1 cellular context compared by ENCODE assay signal in the genomic region with DNA sequence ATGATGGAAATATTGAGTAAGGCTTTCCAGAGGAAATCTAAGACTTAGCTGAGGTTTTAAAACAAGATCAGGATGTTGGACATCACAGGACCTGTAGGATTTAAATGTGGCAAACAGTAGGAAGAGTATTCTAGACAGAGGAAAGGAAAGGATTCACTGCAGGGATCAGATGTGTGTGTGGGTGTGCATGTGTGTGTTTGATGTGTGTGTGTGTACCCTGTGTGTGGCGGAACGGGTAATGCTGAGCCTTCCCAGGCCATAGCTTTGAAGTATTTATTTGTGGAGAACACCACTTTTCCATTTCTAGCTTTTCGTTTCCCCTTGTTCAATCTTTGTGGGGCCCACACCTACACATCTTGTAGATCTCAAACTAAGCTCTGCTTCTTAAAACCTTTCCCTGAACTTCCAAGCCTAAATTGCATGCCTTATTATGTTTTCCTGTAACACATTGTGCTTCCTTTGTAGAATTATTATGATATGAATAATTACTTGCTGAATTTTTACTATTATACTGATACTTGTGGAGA.
TF ChIP-seq lines count a peak whose summit lies in the region.

No MANE protein-coding gene starts in this region.

TF ChIP-seq in IMR-90, 13 proteins besides CTCF, POLR2A, EP300 and RAD21 (continued from another document):
- no peak for TF ChIP-seq MXI1 (IDR thresholded peaks at IDR 0.05; ENCODE audit: borderline replicate concordance, low read depth, low read length)
- no peak for TF ChIP-seq FOS (IDR thresholded peaks at IDR 0.05; ENCODE audit: low read depth, low read length)
- TF ChIP-seq BHLHE40 (IDR thresholded peaks at IDR 0.05; ENCODE audit: low read depth, low read length), result no peak
- TF ChIP-seq MAFK (IDR thresholded peaks at IDR 0.05; ENCODE audit: low read depth, low read length), result no peak
